Comparison of ENCODE assay signal across 9 cellular contexts in the genomic region with DNA sequence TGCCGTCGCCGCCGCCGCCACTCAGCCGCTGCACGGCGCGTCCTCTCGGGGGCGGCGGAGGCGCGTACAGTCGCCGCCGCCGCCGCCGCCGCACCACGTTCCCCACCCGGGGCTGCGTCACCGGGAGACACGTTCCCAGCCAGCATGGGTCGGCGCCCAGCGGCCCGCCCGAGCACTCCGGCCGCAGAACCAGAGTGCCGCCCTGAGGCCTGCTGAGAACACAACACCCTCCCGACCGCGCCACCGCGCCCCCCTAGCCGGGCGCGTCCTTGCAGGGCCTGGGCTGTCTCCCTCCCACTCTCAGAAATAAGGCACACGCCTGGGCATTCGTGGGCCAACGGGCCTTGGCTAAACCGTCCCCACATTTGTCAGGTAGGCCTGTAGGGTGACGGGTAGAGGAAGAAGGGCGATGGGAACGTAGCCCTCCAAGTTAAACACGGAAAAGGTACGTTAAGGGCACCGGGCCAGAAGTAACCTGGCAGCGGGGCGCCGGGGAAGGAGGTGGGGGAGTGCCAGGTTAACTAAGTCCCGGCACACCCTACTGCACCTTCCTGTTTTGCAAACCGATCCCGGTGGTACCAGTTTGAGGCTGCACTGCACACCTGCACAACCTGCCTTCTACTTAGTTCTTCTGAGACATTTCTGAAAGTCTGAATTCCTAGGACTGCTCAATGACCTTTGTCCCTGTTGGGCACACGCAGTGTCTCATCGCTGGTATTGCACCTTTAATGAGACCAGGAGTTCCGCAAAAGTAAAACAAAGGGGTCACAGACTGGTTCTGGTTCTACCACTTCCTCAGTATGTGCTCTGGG. TPM values are rescaled to one million over a fixed set of nuclear protein-coding genes. Genes with fewer than 3 reads are reported as not detected.
DNase-seq lines count a peak whose midpoint lies in the region; ATAC-seq, FAIRE-seq and TF ChIP-seq lines count a peak whose summit lies in the region.
"Had no signal": no experiment of that assay in that cellular context is flagged by ENCODE, and none has a peak within 500 bp of the region (broad histone marks: within the 10 kb centered on the region; RNA-seq: fewer than 3 reads in every experiment).

TSS of gene MAP4K5 (minus strand) at position 68 of the 812 bp plus-strand sequence. CDS start 520 bp downstream, outside the sequence.

- H3K36me3 ChIP-seq in bronchial epithelial cell (ENCODE audit: control insufficient read depth, insufficient read depth, low read length): peaks cover 1% of the 10 kb centered on the region

- H3K4me3 ChIP-seq in bronchial epithelial cell (ENCODE audit: low read depth, low read length): peak within 1 kb of the TSS; percentile 69

- H3K4me1 Mint-ChIP-seq in WTC11 (peaks cover 36% of the 10 kb centered on the region), immature natural killer cell (peaks cover 41 to 46% of the 10 kb centered on the region in 2 donors)

- H3K36me3 Mint-ChIP-seq in WTC11 (peaks cover 14% of the 10 kb centered on the region), immature natural killer cell (no peaks in the 10 kb centered on the region)

- H3K9me3 Mint-ChIP-seq in WTC11: peaks cover 16% of the 10 kb centered on the region
- no peaks in the 10 kb centered on the region for H3K9me3 Mint-ChIP-seq in immature natural killer cell

- H3K4me3 Mint-ChIP-seq in WTC11: peak within 1 kb of the TSS; percentile 87
- H3K4me3 Mint-ChIP-seq in immature natural killer cell: peak within 1 kb of the TSS; percentile 92 to 96 (median 95)

- DNase-seq in AG08396 (ENCODE audit: low spot score) (peak; percentile 94), NCI-H2196 (lab: John Stamatoyannopoulos, UW; ENCODE audit: unreplicated experiment) (peak; percentile 92), WTC11 (ENCODE audit: low spot score) (peak; percentile 87), bronchial epithelial cell (ENCODE audit: low read depth) (peak; percentile 73), immature natural killer cell (peak; percentile 88 to 91 (median 91)), smooth muscle cell of the brain vasculature (ENCODE audit: low read depth, low spot score) (peak; percentile 72)

- POLR2A ChIA-PET in WTC11 (lab: Charles Lee): interaction anchor here (0.8 kb wide), 1 partner anchor 221 kb away, joined by 3 read pairs; no protein-coding TSS in a partner anchor

- H3K27ac Mint-ChIP-seq in WTC11 (peak within 1 kb of the TSS; percentile 77), immature natural killer cell (peak within 1 kb of the TSS; percentile 87 to 93 (median 90))

- peak; percentile 92 for ATAC-seq in GM18873 (IDR thresholded peaks at IDR 0.05; ENCODE audit: low FRiP score, unreplicated experiment)
- peak; percentile 95 for ATAC-seq in HG03135 (IDR thresholded peaks at IDR 0.05; ENCODE audit: unreplicated experiment)
- peak; percentile 93 for ATAC-seq in WTC11

- FAIRE-seq in bronchial epithelial cell (lab: Jason Lieb, UNC): no peak
- FAIRE-seq: TTC549 had no signal

- H3K27me3 Mint-ChIP-seq in WTC11 (ENCODE audit: low read depth): no peaks in the 10 kb centered on the region; the same call in 1 of the 2 replicates
- peaks cover 2 to 10% (median 2%) of the 10 kb centered on the region in 3 donors for H3K27me3 Mint-ChIP-seq in immature natural killer cell (ENCODE audit: low read depth in 3 of 3)

- no peaks in the 10 kb centered on the region for H3K27me3 ChIP-seq in bronchial epithelial cell (ENCODE audit: control insufficient read depth, insufficient read depth, low read length)

- TF ChIP-seq CTCF in WTC11 (IDR thresholded peaks at IDR 0.05) (peak; percentile 52), bronchial epithelial cell (IDR thresholded peaks at IDR 0.05; ENCODE audit: insufficient read depth, low read length, severe bottlenecking) (peak; percentile 98)

- CTCF ChIA-PET in WTC11 (lab: Charles Lee): interaction anchor here (0.6 to 3.0 kb wide), 8 partner anchors 73 to 328 kb away, joined by 3 to 19 read pairs (median 3); partner anchors contain the start of genes CDKL1, DMAC2L and L2HGDH

TF ChIP-seq in WTC11, 78 proteins besides CTCF, POLR2A, EP300 and RAD21 (continues in another document):
- TF ChIP-seq ZNF281 (CRISPR knock-in tag; IDR thresholded peaks at IDR 0.05) (no peak), PRRX2 (CRISPR knock-in tag; IDR thresholded peaks at IDR 0.05) (no peak), ZNF532 (CRISPR knock-in tag; IDR thresholded peaks at IDR 0.05; ENCODE audit: borderline replicate concordance) (no peak), KAT7 (CRISPR knock-in tag; IDR thresholded peaks at IDR 0.05; ENCODE audit: borderline replicate concordance) (no peak), SOX15 (CRISPR knock-in tag; IDR thresholded peaks at IDR 0.05) (no peak)
- TF ChIP-seq, protein P1, sequence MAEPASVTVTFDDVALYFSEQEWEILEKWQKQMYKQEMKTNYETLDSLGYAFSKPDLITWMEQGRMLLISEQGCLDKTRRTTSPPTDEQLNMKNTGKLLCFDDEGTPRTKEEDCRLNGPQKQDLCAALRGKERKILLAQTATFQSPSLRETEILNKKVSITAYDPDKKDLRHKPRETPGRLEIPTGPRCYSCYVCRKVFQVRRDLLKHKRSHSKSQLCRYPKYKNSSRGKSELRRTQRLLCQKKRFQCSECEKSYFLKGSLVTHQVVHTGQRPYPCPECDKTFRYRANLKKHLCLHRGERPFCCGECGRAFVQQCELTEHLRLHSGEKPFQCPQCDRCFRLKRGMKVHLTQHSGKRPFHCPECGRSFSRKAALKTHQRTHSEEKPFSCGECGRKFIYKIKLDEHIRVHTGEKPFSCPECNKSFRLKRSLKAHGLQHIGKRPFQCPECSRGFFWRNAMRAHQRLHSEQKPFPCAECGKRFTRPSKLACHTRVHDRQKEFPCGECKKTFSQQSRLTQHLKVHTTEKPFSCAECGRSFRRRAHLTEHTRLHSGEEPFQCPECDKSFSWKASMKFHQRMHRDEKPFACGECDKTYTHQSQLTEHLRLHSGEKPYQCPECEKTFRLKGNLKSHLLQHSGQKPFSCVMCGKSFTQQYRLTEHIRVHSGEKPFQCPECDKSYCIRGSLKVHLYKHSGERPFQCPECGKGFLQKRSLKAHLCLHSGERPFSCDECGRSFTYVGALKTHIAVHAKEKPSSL (CRISPR knock-in tag; conservative IDR thresholded peaks at IDR 0.05): no peak

RNA-seq across cellular contexts. Expression of gene MAP4K5, which starts in this region (rescaled TPM):
- total RNA-seq in WTC11 (2021) (42.8 to 48.8 TPM (median 46.7 TPM) in 3 replicates), bronchial epithelial cell (27.4 and 28.4 TPM in 2 replicates)
- 10 to 100 TPM; 17.4 to 46.0 (median 19.0) TPM for polyA plus RNA-seq in immature natural killer cell

Comparison
In these comparisons a context has a peak if more than half of its experiments do, and no peak if none do; other contexts are left out.
1. Peak in every context shown above with its lines: DNase-seq, ATAC-seq and H3K4me3 ChIP-seq.